In genomic region chr5:2499917-2500316, GRCh38 we compare ENCODE assay signal across 8 cellular contexts.
"Had no signal": no experiment of that assay in that cellular context is flagged by ENCODE, and none has a peak within 500 bp of the region (broad histone marks: within the 10 kb centered on the region; RNA-seq: fewer than 3 reads in every experiment).

No MANE protein-coding gene starts in this region.

- ATAC-seq: GM12878 had no signal

- FAIRE-seq: G401.6, GM12878, GM12891, GM12892, GM18507, GM19239 had no signal

- DNase-seq: GDM1, GF-D8 had no signal

- H3K4me3 ChIP-seq: GM12878 had no signal
